Comparison of ENCODE assay signal across 8 cellular contexts in the genomic region with DNA sequence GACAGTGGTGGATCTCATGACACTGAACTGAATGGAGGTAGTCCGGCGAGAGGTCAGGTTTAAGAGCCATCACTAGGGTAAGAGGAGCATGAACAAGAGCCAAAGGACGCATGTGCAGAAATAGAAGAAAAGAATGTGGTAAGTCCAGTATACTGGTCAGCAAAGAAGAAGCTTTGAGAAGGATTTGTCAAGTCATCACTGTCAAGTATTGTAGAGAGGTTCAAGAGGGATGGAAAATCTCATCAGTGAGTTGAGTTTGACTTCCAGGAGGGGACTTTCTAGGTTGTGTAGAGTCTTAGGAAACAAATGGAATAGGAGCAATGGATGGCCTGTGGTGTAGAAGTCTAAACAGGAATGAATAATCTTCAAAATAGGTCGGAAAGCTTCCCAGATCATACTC.
"Had no signal": no experiment of that assay in that cellular context is flagged by ENCODE, and none has a peak within 500 bp of the region (broad histone marks: within the 10 kb centered on the region; RNA-seq: fewer than 3 reads in every experiment).

No MANE protein-coding gene starts in this region.

- DNase-seq: GDM1, GF-D8 had no signal

- FAIRE-seq: G401.6, GM12878, GM12891, GM12892, GM18507, GM19239 had no signal

- ATAC-seq: GM12878 had no signal

- H3K4me3 ChIP-seq: GM12878 had no signal
